ENCODE assay signal across 33 cellular contexts in genomic region chrX:63884821-63885790, GRCh38.
"Had no signal": no experiment of that assay in that cellular context is flagged by ENCODE, and none has a peak within 500 bp of the region (broad histone marks: within the 10 kb centered on the region; RNA-seq: fewer than 3 reads in every experiment).

No MANE protein-coding gene starts in this region.

- H3K36me3 ChIP-seq: adrenal gland, ascending aorta, brain microvascular endothelial cell, breast epithelium, cardiac muscle cell had no signal

- H3K9me3 ChIP-seq: body of pancreas had no signal

- H3K27ac ChIP-seq: adrenal gland, ascending aorta, body of pancreas, brain microvascular endothelial cell, breast epithelium, cardiac muscle cell had no signal

- H3K4me1 ChIP-seq: adrenal gland, ascending aorta, body of pancreas, breast epithelium had no signal

- DNase-seq: activated effector memory CD4-positive, alpha-beta T cell treated with anti-CD3 and anti-CD28 coated beads, Interleukin-2, amount 50 U/mL, for 16 hours; activated effector memory CD4-positive, alpha-beta T cell treated with Interleukin-2 at 50 U/mL for 16 hours; activated gamma-delta T cell; activated gamma-delta T cell treated with Interleukin-2 at 50 U/mL for 16 hours; activated naive CD4-positive, alpha-beta T cell; activated naive CD4-positive, alpha-beta T cell treated with anti-CD3 and anti-CD28 coated beads for 36 hours; activated naive CD4-positive, alpha-beta T cell treated with anti-CD3 and anti-CD28 coated beads, Interleukin-2, amount 10 ng/mL, durations not matched to agents 7 days and 5 days; activated naive CD4-positive, alpha-beta T cell treated with anti-CD3 and anti-CD28 coated beads, Interleukin-2, amount 50 U/mL, for 16 hours; activated naive CD4-positive, alpha-beta T cell treated with Interleukin-2 at 50 U/mL for 16 hours; activated naive CD8-positive, alpha-beta T cell treated with anti-CD3 and anti-CD28 coated beads for 36 hours; activated naive CD8-positive, alpha-beta T cell treated with anti-CD3 and anti-CD28 coated beads, Interleukin-2, amount 10 ng/mL, durations not matched to agents 7 days and 5 days; activated naive CD8-positive, alpha-beta T cell treated with anti-CD3 and anti-CD28 coated beads, Interleukin-2, amount 50 U/mL, for 24 hours; activated T-cell treated with anti-CD3 and anti-CD28 coated beads, Interleukin-2, amount 50 U/mL, for 1 hour; activated T-cell treated with anti-CD3 and anti-CD28 coated beads, Interleukin-2, amount 50 U/mL, for 24 hours; activated T-cell treated with anti-CD3 and anti-CD28 coated beads, Interleukin-2, amount 50 U/mL, for 4 hours; activated T-cell treated with anti-CD3 and anti-CD28 coated beads, Interleukin-2, amount 50 U/mL, for 48 hours; activated T-cell treated with anti-CD3 and anti-CD28 coated beads, Interleukin-2, amount 50 U/mL, for 72 hours; adrenal gland; amniotic stem cell; amygdala; anterior cingulate cortex; body of pancreas; brain microvascular endothelial cell; caudate nucleus; central memory CD4-positive, alpha-beta T cell; cerebellar nuclear complex had no signal

- H3K27me3 ChIP-seq: adrenal gland, ascending aorta, body of pancreas, brain microvascular endothelial cell, cardiac muscle cell had no signal

- FAIRE-seq: astrocyte, bronchial epithelial cell had no signal

- ATAC-seq: activated naive CD4-positive, alpha-beta T cell treated with anti-CD3 and anti-CD28 coated beads, Interleukin-2, amount 50 U/mL, for 72 hours; activated naive CD8-positive, alpha-beta T cell treated with anti-CD3 and anti-CD28 coated beads, Interleukin-2, amount 50 U/mL, for 24 hours; activated T-cell treated with anti-CD3 and anti-CD28 coated beads, Interleukin-2, amount 50 U/mL, for 4 hours; activated T-cell treated with anti-CD3 and anti-CD28 coated beads, Interleukin-2, amount 50 U/mL, for 72 hours; activated T-helper 17 cell treated with anti-CD3 and anti-CD28 coated beads, Interleukin-2, amount 50 U/mL, for 72 hours; body of pancreas had no signal

- H3K4me3 ChIP-seq: adrenal gland, ascending aorta, body of pancreas, breast epithelium, cardiac muscle cell had no signal
